In genomic region chr20:23132293-23132929, GRCh38 we compare ENCODE assay signal across 16 cellular contexts. TPM values are rescaled to one million over a fixed set of nuclear protein-coding genes. Genes with fewer than 3 reads are reported as not detected.
DNase-seq lines count a peak whose midpoint lies in the region; FAIRE-seq and TF ChIP-seq lines count a peak whose summit lies in the region.
"Had no signal": no experiment of that assay in that cellular context is flagged by ENCODE, and none has a peak within 500 bp of the region (broad histone marks: within the 10 kb centered on the region; RNA-seq: fewer than 3 reads in every experiment).

No MANE protein-coding gene starts in this region.

- H3K27ac ChIP-seq in mesenchymal stem cell (ENCODE audit: low read length, poor library complexity, severe bottlenecking) (no peak overlapping the region), tibial artery (no peak overlapping the region)
- H3K27ac ChIP-seq: A549 had no signal

- H3K4me1 ChIP-seq in mesenchymal stem cell (ENCODE audit: control insufficient read depth, insufficient read depth, low read depth, low read length) (peaks cover 5% of the 10 kb centered on the region), tibial artery (peaks cover 0 to 6% (median 0%) of the 10 kb centered on the region in 4 donors)

- H3K14ac ChIP-seq in mesenchymal stem cell (ENCODE audit: low read length in 2 of 2) = no peak overlapping the region

- H3K36me3 ChIP-seq in mesenchymal stem cell (ENCODE audit: control insufficient read depth in 1 of 2, insufficient read depth in 2 of 2, low read depth in 1 of 2, low read length in 2 of 2) (no peaks in the 10 kb centered on the region), tibial artery (no peaks in the 10 kb centered on the region)

- no peak overlapping the region for H3K4me3 ChIP-seq in mesenchymal stem cell (ENCODE audit: insufficient read depth in 1 of 2, low read depth in 1 of 2, low read length in 2 of 2)
- H3K4me3 ChIP-seq in tibial artery = no peak overlapping the region
- H3K4me3 ChIP-seq: A549 had no signal

- no peak for FAIRE-seq in GM12892 (lab: Jason Lieb, UNC)
- FAIRE-seq: GM19239, islet of Langerhans had no signal

- no peak overlapping the region for H3K9ac ChIP-seq in mesenchymal stem cell (ENCODE audit: low read length)

- H3K4ac ChIP-seq in mesenchymal stem cell (ENCODE audit: low read depth in 1 of 2, low read length in 2 of 2) = no peak overlapping the region

- peak overlapping the region in 1 of 2 experiments; percentile 57 for H2BK12ac ChIP-seq in mesenchymal stem cell (ENCODE audit: low read length in 2 of 2)

- no peak overlapping the region for H3K4me3 Mint-ChIP-seq in T-helper 1 cell treated with Interleukin-12 subunit alpha and Interleukin-12 subunit beta and Interleukin-4 antibody, amounts not matched to agents 30 μg/mL and 1 μg/mL, for 36 hours
- no peak overlapping the region for H3K4me3 Mint-ChIP-seq in endothelial cell (ENCODE audit: unreplicated experiment)
- H3K4me3 Mint-ChIP-seq: effector memory CD8-positive, alpha-beta T cell had no signal

- no peak overlapping the region for H3K18ac ChIP-seq in mesenchymal stem cell (ENCODE audit: low read depth in 1 of 2, low read length in 2 of 2)

- intact Hi-C loops in tibial artery (cut with DNase I; ENCODE audit: low total_unique reads) = no loop called here

- no peak overlapping the region for H2AFZ ChIP-seq in mesenchymal stem cell (ENCODE audit: low read depth, low read length)

- TF ChIP-seq CTCF in endothelial cell (IDR thresholded peaks at IDR 0.05; ENCODE audit: unreplicated experiment) (no peak), tibial artery (IDR thresholded peaks at IDR 0.05) (no peak)

- H4K8ac ChIP-seq in mesenchymal stem cell (ENCODE audit: low read length) = no peak overlapping the region

- 81% methylated on average over 14 of the region's 14 CpGs for WGBS in mesenchymal stem cell

- H3K36me3 Mint-ChIP-seq in T-helper 1 cell treated with Interleukin-12 subunit alpha and Interleukin-12 subunit beta and Interleukin-4 antibody, amounts not matched to agents 30 μg/mL and 1 μg/mL, for 36 hours (ENCODE audit: low read depth) = no peaks in the 10 kb centered on the region
- no peaks in the 10 kb centered on the region for H3K36me3 Mint-ChIP-seq in endothelial cell (ENCODE audit: low read depth, unreplicated experiment)

- no peaks in the 10 kb centered on the region for H3K27me3 ChIP-seq in mesenchymal stem cell (ENCODE audit: control insufficient read depth in 1 of 2, insufficient read depth in 1 of 2, low read length in 2 of 2)
- no peaks in the 10 kb centered on the region for H3K27me3 ChIP-seq in tibial artery

- peaks cover 17% of the 10 kb centered on the region for H3K4me1 Mint-ChIP-seq in T-helper 1 cell treated with Interleukin-12 subunit alpha and Interleukin-12 subunit beta and Interleukin-4 antibody, amounts not matched to agents 30 μg/mL and 1 μg/mL, for 36 hours (ENCODE audit: low read depth)
- peaks cover 62% of the 10 kb centered on the region for H3K4me1 Mint-ChIP-seq in endothelial cell (ENCODE audit: unreplicated experiment)

- no peak overlapping the region for H2BK5ac ChIP-seq in mesenchymal stem cell (ENCODE audit: low read depth, low read length, poor library complexity, severe bottlenecking)

- no peak for TF ChIP-seq POLR2A in GM12892 (IDR thresholded peaks at IDR 0.05; ENCODE audit: low read depth, low read length)

- no peaks in the 10 kb centered on the region for H3K9me3 Mint-ChIP-seq in T-helper 1 cell treated with Interleukin-12 subunit alpha and Interleukin-12 subunit beta and Interleukin-4 antibody, amounts not matched to agents 30 μg/mL and 1 μg/mL, for 36 hours
- H3K9me3 Mint-ChIP-seq in endothelial cell (ENCODE audit: unreplicated experiment) = no peaks in the 10 kb centered on the region
- H3K9me3 Mint-ChIP-seq: effector memory CD8-positive, alpha-beta T cell had no signal

- peak overlapping the region; percentile 85 for H2BK15ac ChIP-seq in mesenchymal stem cell (ENCODE audit: low read depth, poor library complexity, severe bottlenecking)

- H4K91ac ChIP-seq in mesenchymal stem cell (ENCODE audit: low read length) = peak overlapping the region; percentile 37

- no peak overlapping the region for H2BK120ac ChIP-seq in mesenchymal stem cell (ENCODE audit: low read depth, low read length)

- DNase-seq in T-helper 1 cell = no peak
- DNase-seq in endothelial cell (ENCODE audit: low spot score) = no peak
- no peak for DNase-seq in mesenchymal stem cell
- peak; percentile 16 to 33 for DNase-seq in tibial artery
- no peak for DNase-seq in 8988T
- no peak for DNase-seq in stimulated activated naive CD4-positive, alpha-beta T cell (lab: John Stamatoyannopoulos, UW)
- no peak for DNase-seq in GM12892 (ENCODE audit: insufficient read length)
- DNase-seq: activated naive CD4-positive, alpha-beta T cell treated with Interleukin-2 at 50 U/mL for 16 hours; COR-L47; effector memory CD8-positive, alpha-beta T cell; GDM1 had no signal

- H3K79me1 ChIP-seq in mesenchymal stem cell (replicated peaks; ENCODE audit: low read length, poor library complexity, severe bottlenecking) = no peaks in the 10 kb centered on the region

- peaks cover 6% of the 10 kb centered on the region for H3K27me3 Mint-ChIP-seq in T-helper 1 cell treated with Interleukin-12 subunit alpha and Interleukin-12 subunit beta and Interleukin-4 antibody, amounts not matched to agents 30 μg/mL and 1 μg/mL, for 36 hours (ENCODE audit: low read depth)
- H3K27me3 Mint-ChIP-seq in endothelial cell (ENCODE audit: unreplicated experiment) = peaks cover 5% of the 10 kb centered on the region
- H3K27me3 Mint-ChIP-seq: effector memory CD8-positive, alpha-beta T cell had no signal

- no peak overlapping the region for H3K4me2 ChIP-seq in mesenchymal stem cell (ENCODE audit: low read length, poor library complexity, severe bottlenecking)
- H3K4me2 ChIP-seq: A549 had no signal

- H2AK5ac ChIP-seq in mesenchymal stem cell (ENCODE audit: low read length, severe bottlenecking) = no peak overlapping the region

- H3K9me3 ChIP-seq in mesenchymal stem cell (ENCODE audit: control insufficient read depth, low read length) (no peaks in the 10 kb centered on the region), tibial artery (no peaks in the 10 kb centered on the region)
- H3K9me3 ChIP-seq: A549 had no signal

- peak overlapping the region; percentile 21 for H3K27ac Mint-ChIP-seq in T-helper 1 cell treated with Interleukin-12 subunit alpha and Interleukin-12 subunit beta and Interleukin-4 antibody, amounts not matched to agents 30 μg/mL and 1 μg/mL, for 36 hours
- peak overlapping the region; percentile 95 for H3K27ac Mint-ChIP-seq in endothelial cell (ENCODE audit: unreplicated experiment)
- H3K27ac Mint-ChIP-seq: effector memory CD8-positive, alpha-beta T cell had no signal

- no peak overlapping the region for H3K23ac ChIP-seq in mesenchymal stem cell (ENCODE audit: low read length in 2 of 2)

RNA-seq across cellular contexts. Expression of gene CD93, which starts 46.3 kb away (rescaled TPM):
- 139 TPM for total RNA-seq in endothelial cell (ENCODE audit: unreplicated experiment)
- 0.01 TPM for polyA plus RNA-seq in mesenchymal stem cell (2013, experiment 1 of 2)
- 0.01 TPM for polyA plus RNA-seq in mesenchymal stem cell (2013, experiment 2 of 2)
- polyA plus RNA-seq in GM12892 (2012; ENCODE audit: missing spikeins) = 1.1 TPM
- total RNA-seq: HT-29 had no signal
- polyA plus RNA-seq: A549 had no signal

Comparison
In these comparisons a context has a peak if more than half of its experiments do, and no peak if none do; other contexts are left out.
1. DNase-seq: peak in tibial artery (2 of 2); none in T-helper 1 cell (0 of 5), endothelial cell (single experiment), mesenchymal stem cell (single experiment), 8988T (single experiment), stimulated activated naive CD4-positive, alpha-beta T cell (0 of 6) and GM12892 (single experiment).